Comparison of ENCODE assay signal across 27 cellular contexts in the genomic region with DNA sequence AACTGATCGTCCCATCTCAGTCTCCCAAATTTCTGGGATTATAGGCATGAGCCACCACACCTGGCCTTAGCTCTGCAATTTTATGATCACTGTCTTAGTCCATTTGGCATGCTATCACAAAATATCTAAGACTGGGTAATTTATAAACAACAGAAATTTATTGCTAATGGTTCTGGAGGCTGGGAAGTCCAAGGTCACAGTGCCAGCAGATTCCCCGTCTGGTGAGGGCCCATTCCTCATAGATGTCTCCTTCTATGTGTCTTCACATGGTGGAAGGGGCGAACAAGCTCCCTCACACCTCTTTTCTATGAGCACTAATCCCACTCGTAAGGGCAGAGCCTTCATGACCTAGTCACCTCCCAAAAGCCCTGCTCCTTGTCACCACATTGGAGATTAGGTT.
"Had no signal": no experiment of that assay in that cellular context is flagged by ENCODE, and none has a peak within 500 bp of the region (broad histone marks: within the 10 kb centered on the region; RNA-seq: fewer than 3 reads in every experiment).

No MANE protein-coding gene starts in this region.

- H3K4me1 Mint-ChIP-seq: naive B cell; stimulated activated effector memory CD8-positive, alpha-beta T cell treated with anti-CD3 and anti-CD28 coated beads, Interleukin-12 subunit alpha, Interleukin-12 subunit beta, amount 100 ng/mL, for 72 hours had no signal

- H3K27me3 ChIP-seq: dorsolateral prefrontal cortex, esophagus muscularis mucosa, gastroesophageal sphincter, heart left ventricle, ovary, sigmoid colon, stomach, testis, tibial artery, upper lobe of right lung, uterus had no signal

- H3K4me3 ChIP-seq: dorsolateral prefrontal cortex, esophagus muscularis mucosa, gastroesophageal sphincter, heart left ventricle, left ventricle myocardium inferior, lower lobe of right lung, mucosa of descending colon, ovary, sigmoid colon, stomach, testis, tibial artery, upper lobe of right lung, uterus had no signal

- H3K36me3 ChIP-seq: esophagus muscularis mucosa, gastroesophageal sphincter, heart left ventricle, left ventricle myocardium inferior, lower lobe of right lung, ovary, sigmoid colon, stomach, tibial artery, upper lobe of right lung, uterus had no signal

- H3K27ac ChIP-seq: dorsolateral prefrontal cortex, esophagus muscularis mucosa, foreskin keratinocyte, gastroesophageal sphincter, heart left ventricle, left ventricle myocardium inferior, lower lobe of right lung, sigmoid colon, stomach, testis, tibial artery, upper lobe of right lung, uterus had no signal

- H3K9me3 ChIP-seq: esophagus muscularis mucosa, gastroesophageal sphincter, heart left ventricle, left ventricle myocardium inferior, lower lobe of right lung, mucosa of descending colon, ovary, sigmoid colon, stomach, testis, tibial artery, upper lobe of right lung, uterus had no signal

- DNase-seq: central memory CD4-positive, alpha-beta T cell; dorsolateral prefrontal cortex; effector CD4-positive, alpha-beta T cell; foreskin keratinocyte; heart left ventricle; hippocampal formation; kidney glomerular epithelial cell; left ventricle myocardium inferior; naive B cell; occipital lobe; sigmoid colon; stimulated activated CD4-positive, alpha-beta T cell treated with anti-CD3 and anti-CD28 coated beads, Interleukin-2, amount 100 ng/mL, for 24 hours; stimulated activated CD4-positive, alpha-beta T cell treated with anti-CD3 and anti-CD28 coated beads, Interleukin-4, amount 100 ng/mL, for 24 hours; stimulated activated naive CD4-positive, alpha-beta T cell treated with Interleukin-2 at 50 U/mL for 16 hours; tibial artery; upper lobe of right lung; uterus had no signal

- H3K4me1 ChIP-seq: esophagus muscularis mucosa, foreskin keratinocyte, gastroesophageal sphincter, heart left ventricle, left ventricle myocardium inferior, sigmoid colon, tibial artery, uterus had no signal

- H3K4me3 Mint-ChIP-seq: mesothelial cell of epicardium; naive B cell; natural killer cell treated with Interleukin-12 subunit alpha and Interleukin-12 subunit beta and Interleukin-15 and Interleukin-18, amount 100 ng/mL, for 72 hours; stimulated activated effector memory CD8-positive, alpha-beta T cell treated with anti-CD3 and anti-CD28 coated beads, Interleukin-12 subunit alpha, Interleukin-12 subunit beta, amount 100 ng/mL, for 72 hours had no signal

- H3K9me3 Mint-ChIP-seq: natural killer cell treated with Interleukin-12 subunit alpha and Interleukin-12 subunit beta and Interleukin-15 and Interleukin-18, amount 100 ng/mL, for 72 hours; stimulated activated effector memory CD8-positive, alpha-beta T cell treated with anti-CD3 and anti-CD28 coated beads, Interleukin-12 subunit alpha, Interleukin-12 subunit beta, amount 100 ng/mL, for 72 hours had no signal

- H3K27ac Mint-ChIP-seq: mesothelial cell of epicardium; naive B cell; natural killer cell treated with Interleukin-12 subunit alpha and Interleukin-12 subunit beta and Interleukin-15 and Interleukin-18, amount 100 ng/mL, for 72 hours; stimulated activated effector memory CD8-positive, alpha-beta T cell treated with anti-CD3 and anti-CD28 coated beads, Interleukin-12 subunit alpha, Interleukin-12 subunit beta, amount 100 ng/mL, for 72 hours had no signal

- ATAC-seq: gastroesophageal sphincter; heart left ventricle; natural killer cell treated with Interleukin-12 subunit alpha and Interleukin-12 subunit beta and Interleukin-15 and Interleukin-18, amount 100 ng/mL, for 72 hours; stimulated activated effector memory CD8-positive, alpha-beta T cell treated with anti-CD3 and anti-CD28 coated beads, Interleukin-12 subunit alpha, Interleukin-12 subunit beta, amount 100 ng/mL, for 72 hours had no signal

- H3K36me3 Mint-ChIP-seq: mesothelial cell of epicardium; naive B cell; natural killer cell treated with Interleukin-12 subunit alpha and Interleukin-12 subunit beta and Interleukin-15 and Interleukin-18, amount 100 ng/mL, for 72 hours; stimulated activated effector memory CD8-positive, alpha-beta T cell treated with anti-CD3 and anti-CD28 coated beads, Interleukin-12 subunit alpha, Interleukin-12 subunit beta, amount 100 ng/mL, for 72 hours had no signal
